Comparison of ENCODE assay signal across 8 cellular contexts in genomic region chr7:35801392-35802101, GRCh38. TPM values are rescaled to one million over a fixed set of nuclear protein-coding genes. Genes with fewer than 3 reads are reported as not detected.
A peak's percentile ranks its signal among the peaks of the same experiment; 100 is the strongest.
DNase-seq lines count a peak whose midpoint lies in the region; ATAC-seq, FAIRE-seq and TF ChIP-seq lines count a peak whose summit lies in the region.

No MANE protein-coding gene starts in this region.

- H3K4me3 Mint-ChIP-seq in activated naive CD4-positive, alpha-beta T cell treated with anti-CD3 and anti-CD28 coated beads, Interleukin-2, amount 50 U/mL, for 24 hours = peak overlapping the region; percentile 99

- H3K9me3 ChIP-seq in SK-N-MC (ENCODE audit: low read depth, low read length) (no peaks in the 10 kb centered on the region), pancreas (no peaks in the 10 kb centered on the region), tibial artery (no peaks in the 10 kb centered on the region)

- H3K9ac ChIP-seq in SK-N-MC (ENCODE audit: insufficient read length) = peak overlapping the region; percentile 90

- H3K4me1 ChIP-seq in pancreas (peaks cover 3 to 29% (median 24%) of the 10 kb centered on the region in 3 donors), tibial artery (peaks cover 5 to 48% (median 26%) of the 10 kb centered on the region in 4 donors)

- no peaks in the 10 kb centered on the region for H3K27me3 Mint-ChIP-seq in activated naive CD4-positive, alpha-beta T cell treated with anti-CD3 and anti-CD28 coated beads, Interleukin-2, amount 50 U/mL, for 24 hours

- H3K4me1 Mint-ChIP-seq in activated naive CD4-positive, alpha-beta T cell treated with anti-CD3 and anti-CD28 coated beads, Interleukin-2, amount 50 U/mL, for 24 hours = peaks cover 52% of the 10 kb centered on the region

- FAIRE-seq in pancreas (lab: Jason Lieb, UNC) = no peak

- peaks cover 12% of the 10 kb centered on the region for H3K36me3 Mint-ChIP-seq in activated naive CD4-positive, alpha-beta T cell treated with anti-CD3 and anti-CD28 coated beads, Interleukin-2, amount 50 U/mL, for 24 hours

- DNase-seq in G401 (ENCODE audit: low spot score) (peak; percentile 74), GOT3 (lab: John Stamatoyannopoulos, UW) (peak; percentile 26), SK-N-MC (ENCODE audit: low read depth, low spot score) (peak; percentile 52), head of caudate nucleus (peak; percentile 53 to 90 (median 78)), pancreas (peak; percentile 60 to 86 (median 68)), tibial artery (peak; percentile 74 to 86)

- TF ChIP-seq CTCF in LNCAP (IDR thresholded peaks at IDR 0.05) (peak; percentile 69), pancreas (IDR thresholded peaks at IDR 0.05) (peak in 2 of 4 donors; percentile 33 to 35), tibial artery (IDR thresholded peaks at IDR 0.05) (peak; percentile 44 to 59)

- 0 to 1% methylated on average over 42 to 70 of the region's 70 CpGs for WGBS in pancreas, 2 donors

- H3K4me3 ChIP-seq in SK-N-MC = peak overlapping the region; percentile 94
- H3K4me3 ChIP-seq in pancreas = peak overlapping the region; percentile 79 to 96 (median 91)
- H3K4me3 ChIP-seq in tibial artery = peak overlapping the region; percentile 94 to 96

- in situ Hi-C loops in G401 (cut with HindIII; ENCODE audit: low sequenced_read_pairs) = no loop called here

- no peaks in the 10 kb centered on the region for H3K9me3 Mint-ChIP-seq in activated naive CD4-positive, alpha-beta T cell treated with anti-CD3 and anti-CD28 coated beads, Interleukin-2, amount 50 U/mL, for 24 hours

- intact Hi-C loops in head of caudate nucleus (cut with DNase I) (loop anchor here (5.0 to 10.0 kb wide), 3 partner anchors 53 to 103 kb away; no protein-coding TSS in a partner anchor), pancreas (cut with DNase I) (no loop called here), tibial artery (cut with DNase I; ENCODE audit: low total_unique reads) (loop anchor here (5.0 to 10.0 kb wide), 2 partner anchors 73 to 84 kb away; no protein-coding TSS in a partner anchor)

- H3K27me3 ChIP-seq in pancreas (no peaks in the 10 kb centered on the region), tibial artery (no peaks in the 10 kb centered on the region)

- H3K27ac Mint-ChIP-seq in activated naive CD4-positive, alpha-beta T cell treated with anti-CD3 and anti-CD28 coated beads, Interleukin-2, amount 50 U/mL, for 24 hours = peak overlapping the region; percentile 94

- peak overlapping the region; percentile 79 for H3K27ac ChIP-seq in SK-N-MC
- peak overlapping the region; percentile 92 to 97 (median 96) for H3K27ac ChIP-seq in pancreas
- peak overlapping the region; percentile 97 to 98 for H3K27ac ChIP-seq in tibial artery

- H3K36me3 ChIP-seq in SK-N-MC (ENCODE audit: insufficient read depth, low read length) (peaks cover under 1% of the 10 kb centered on the region; the same call in 1 of the 2 replicates), pancreas (no peaks in the 10 kb centered on the region), tibial artery (no peaks in the 10 kb centered on the region)

- ATAC-seq in pancreas = peak; percentile 37 to 58 (median 45)

RNA-seq across cellular contexts. Expression of gene SEPTIN7, which starts 0.7 kb away (rescaled TPM):
- total RNA-seq in G401 (2014; rRNA removed; shearing (Covaris generic)) = 149 and 244 TPM in 2 replicates
- 10 to 100 TPM; 27.6 to 75.9 (median 37.7) TPM for total RNA-seq in pancreas
- 10 to 100 TPM; 35.7 to 73.5 TPM for polyA plus RNA-seq in pancreas

Comparison
In these comparisons a context has a peak if more than half of its experiments do, and no peak if none do; other contexts are left out.
1. Peak in every context shown above with its lines: DNase-seq, ATAC-seq, H3K4me3 ChIP-seq and H3K27ac ChIP-seq.
2. DNase-seq: peak in every context shown above with its lines; median percentile 80 in tibial artery; 78 in head of caudate nucleus; 74 in G401; 68 in pancreas; 52 in SK-N-MC; 26 in GOT3.
3. intact Hi-C loops: an anchor here in head of caudate nucleus (5.0 to 10.0 kb wide) and tibial artery (5.0 to 10.0 kb wide); none called in pancreas.